In the genomic region with DNA sequence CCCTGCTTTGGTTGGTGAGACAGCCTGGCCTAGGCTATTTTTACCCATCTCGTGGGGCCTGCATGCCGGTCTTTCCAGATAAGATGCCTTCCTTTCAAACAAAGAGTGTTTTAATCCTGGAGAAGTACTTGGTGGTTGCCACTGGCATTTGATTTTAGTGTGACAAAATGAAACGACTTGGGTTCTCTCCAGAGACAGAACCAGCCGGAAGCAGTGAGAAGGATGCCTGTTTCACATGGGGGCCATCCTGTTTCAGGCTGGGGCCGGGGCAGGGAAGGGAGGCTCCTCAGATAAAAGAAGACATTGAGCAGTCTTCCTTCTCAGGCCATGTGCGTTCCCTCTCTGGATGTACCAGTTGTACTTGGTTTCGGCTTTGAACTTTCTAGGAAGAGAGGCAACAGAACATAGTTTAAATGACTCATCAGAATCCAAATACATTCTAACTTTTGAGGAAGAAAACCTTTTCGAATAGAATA, we compare ENCODE assay signal across 1 cellular context.
TF ChIP-seq lines count a peak whose summit lies in the region.

No MANE protein-coding gene starts in this region.

TF ChIP-seq in K562, 482 proteins besides CTCF, POLR2A, EP300 and RAD21 (continued from another document and continues in another):
- TF ChIP-seq POLR2G (IDR thresholded peaks at IDR 0.05; ENCODE audit: low read depth, low read length) (no peak), TEAD1 (CRISPR knock-in tag; IDR thresholded peaks at IDR 0.05) (no peak), TAL1 (IDR thresholded peaks at IDR 0.05) (no peak), TAF15 (IDR thresholded peaks at IDR 0.05; ENCODE audit: low read depth, low read length) (no peak), ATF1 (CRISPR knock-in tag; IDR thresholded peaks at IDR 0.05) (no peak), ATF1 (tag; IDR thresholded peaks at IDR 0.05) (no peak), HMG20A (CRISPR knock-in tag; conservative IDR thresholded peaks at IDR 0.05) (no peak), NR1H2 (CRISPR knock-in tag; IDR thresholded peaks at IDR 0.05) (no peak), MYNN (IDR thresholded peaks at IDR 0.05) (0 out of 2 replicates have a peak, but pooled peaks have one; percentile 56), MYNN (CRISPR knock-in tag; IDR thresholded peaks at IDR 0.05) (no peak), GATAD2B (IDR thresholded peaks at IDR 0.05; ENCODE audit: borderline replicate concordance) (no peak), HDAC8 (tag; IDR thresholded peaks at IDR 0.05) (no peak), MAFG (tag; conservative IDR thresholded peaks at IDR 0.05) (peak; percentile 45), CHCHD3 (CRISPR knock-in tag; IDR thresholded peaks at IDR 0.05) (no peak), ZNF57 (CRISPR knock-in tag; IDR thresholded peaks at IDR 0.05) (no peak), JUN (IDR thresholded peaks at IDR 0.05; ENCODE audit: borderline replicate concordance, low read depth, low read length) (no peak), JUN (CRISPR knock-in tag; IDR thresholded peaks at IDR 0.05; ENCODE audit: borderline replicate concordance) (no peak), HNRNPK (IDR thresholded peaks at IDR 0.05; ENCODE audit: low read depth, low read length, poor library complexity, severe bottlenecking) (no peak), ZNF586 (CRISPR knock-in tag; conservative IDR thresholded peaks at IDR 0.05) (no peak), ZFP1 (CRISPR knock-in tag; IDR thresholded peaks at IDR 0.05) (no peak), RBM22 (IDR thresholded peaks at IDR 0.05; ENCODE audit: low read depth, low read length, poor library complexity, severe bottlenecking) (no peak), HNRNPH1 (optimal IDR thresholded peaks at IDR 0.05; ENCODE audit: low read depth, low read length) (no peak), ZNF263 (CRISPR knock-in tag; IDR thresholded peaks at IDR 0.05; ENCODE audit: borderline replicate concordance) (no peak), ZBTB17 (CRISPR knock-in tag; IDR thresholded peaks at IDR 0.05) (no peak)
- TF ChIP-seq, protein P1, sequence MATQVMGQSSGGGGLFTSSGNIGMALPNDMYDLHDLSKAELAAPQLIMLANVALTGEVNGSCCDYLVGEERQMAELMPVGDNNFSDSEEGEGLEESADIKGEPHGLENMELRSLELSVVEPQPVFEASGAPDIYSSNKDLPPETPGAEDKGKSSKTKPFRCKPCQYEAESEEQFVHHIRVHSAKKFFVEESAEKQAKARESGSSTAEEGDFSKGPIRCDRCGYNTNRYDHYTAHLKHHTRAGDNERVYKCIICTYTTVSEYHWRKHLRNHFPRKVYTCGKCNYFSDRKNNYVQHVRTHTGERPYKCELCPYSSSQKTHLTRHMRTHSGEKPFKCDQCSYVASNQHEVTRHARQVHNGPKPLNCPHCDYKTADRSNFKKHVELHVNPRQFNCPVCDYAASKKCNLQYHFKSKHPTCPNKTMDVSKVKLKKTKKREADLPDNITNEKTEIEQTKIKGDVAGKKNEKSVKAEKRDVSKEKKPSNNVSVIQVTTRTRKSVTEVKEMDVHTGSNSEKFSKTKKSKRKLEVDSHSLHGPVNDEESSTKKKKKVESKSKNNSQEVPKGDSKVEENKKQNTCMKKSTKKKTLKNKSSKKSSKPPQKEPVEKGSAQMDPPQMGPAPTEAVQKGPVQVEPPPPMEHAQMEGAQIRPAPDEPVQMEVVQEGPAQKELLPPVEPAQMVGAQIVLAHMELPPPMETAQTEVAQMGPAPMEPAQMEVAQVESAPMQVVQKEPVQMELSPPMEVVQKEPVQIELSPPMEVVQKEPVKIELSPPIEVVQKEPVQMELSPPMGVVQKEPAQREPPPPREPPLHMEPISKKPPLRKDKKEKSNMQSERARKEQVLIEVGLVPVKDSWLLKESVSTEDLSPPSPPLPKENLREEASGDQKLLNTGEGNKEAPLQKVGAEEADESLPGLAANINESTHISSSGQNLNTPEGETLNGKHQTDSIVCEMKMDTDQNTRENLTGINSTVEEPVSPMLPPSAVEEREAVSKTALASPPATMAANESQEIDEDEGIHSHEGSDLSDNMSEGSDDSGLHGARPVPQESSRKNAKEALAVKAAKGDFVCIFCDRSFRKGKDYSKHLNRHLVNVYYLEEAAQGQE (CRISPR knock-in tag; IDR thresholded peaks at IDR 0.05; ENCODE audit: low read depth), result no peak
- TF ChIP-seq, protein P2, sequence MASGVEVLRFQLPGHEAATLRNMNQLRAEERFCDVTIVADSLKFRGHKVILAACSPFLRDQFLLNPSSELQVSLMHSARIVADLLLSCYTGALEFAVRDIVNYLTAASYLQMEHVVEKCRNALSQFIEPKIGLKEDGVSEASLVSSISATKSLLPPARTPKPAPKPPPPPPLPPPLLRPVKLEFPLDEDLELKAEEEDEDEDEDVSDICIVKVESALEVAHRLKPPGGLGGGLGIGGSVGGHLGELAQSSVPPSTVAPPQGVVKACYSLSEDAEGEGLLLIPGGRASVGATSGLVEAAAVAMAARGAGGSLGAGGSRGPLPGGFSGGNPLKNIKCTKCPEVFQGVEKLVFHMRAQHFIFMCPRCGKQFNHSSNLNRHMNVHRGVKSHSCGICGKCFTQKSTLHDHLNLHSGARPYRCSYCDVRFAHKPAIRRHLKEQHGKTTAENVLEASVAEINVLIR (CRISPR knock-in tag; IDR thresholded peaks at IDR 0.05), result no peak
- TF ChIP-seq, protein P3, sequence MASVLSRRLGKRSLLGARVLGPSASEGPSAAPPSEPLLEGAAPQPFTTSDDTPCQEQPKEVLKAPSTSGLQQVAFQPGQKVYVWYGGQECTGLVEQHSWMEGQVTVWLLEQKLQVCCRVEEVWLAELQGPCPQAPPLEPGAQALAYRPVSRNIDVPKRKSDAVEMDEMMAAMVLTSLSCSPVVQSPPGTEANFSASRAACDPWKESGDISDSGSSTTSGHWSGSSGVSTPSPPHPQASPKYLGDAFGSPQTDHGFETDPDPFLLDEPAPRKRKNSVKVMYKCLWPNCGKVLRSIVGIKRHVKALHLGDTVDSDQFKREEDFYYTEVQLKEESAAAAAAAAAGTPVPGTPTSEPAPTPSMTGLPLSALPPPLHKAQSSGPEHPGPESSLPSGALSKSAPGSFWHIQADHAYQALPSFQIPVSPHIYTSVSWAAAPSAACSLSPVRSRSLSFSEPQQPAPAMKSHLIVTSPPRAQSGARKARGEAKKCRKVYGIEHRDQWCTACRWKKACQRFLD (CRISPR knock-in tag; IDR thresholded peaks at IDR 0.05), result no peak
- TF ChIP-seq, protein P4, sequence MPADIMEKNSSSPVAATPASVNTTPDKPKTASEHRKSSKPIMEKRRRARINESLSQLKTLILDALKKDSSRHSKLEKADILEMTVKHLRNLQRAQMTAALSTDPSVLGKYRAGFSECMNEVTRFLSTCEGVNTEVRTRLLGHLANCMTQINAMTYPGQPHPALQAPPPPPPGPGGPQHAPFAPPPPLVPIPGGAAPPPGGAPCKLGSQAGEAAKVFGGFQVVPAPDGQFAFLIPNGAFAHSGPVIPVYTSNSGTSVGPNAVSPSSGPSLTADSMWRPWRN (IDR thresholded peaks at IDR 0.05; ENCODE audit: low read depth), result no peak
- TF ChIP-seq, protein P5, sequence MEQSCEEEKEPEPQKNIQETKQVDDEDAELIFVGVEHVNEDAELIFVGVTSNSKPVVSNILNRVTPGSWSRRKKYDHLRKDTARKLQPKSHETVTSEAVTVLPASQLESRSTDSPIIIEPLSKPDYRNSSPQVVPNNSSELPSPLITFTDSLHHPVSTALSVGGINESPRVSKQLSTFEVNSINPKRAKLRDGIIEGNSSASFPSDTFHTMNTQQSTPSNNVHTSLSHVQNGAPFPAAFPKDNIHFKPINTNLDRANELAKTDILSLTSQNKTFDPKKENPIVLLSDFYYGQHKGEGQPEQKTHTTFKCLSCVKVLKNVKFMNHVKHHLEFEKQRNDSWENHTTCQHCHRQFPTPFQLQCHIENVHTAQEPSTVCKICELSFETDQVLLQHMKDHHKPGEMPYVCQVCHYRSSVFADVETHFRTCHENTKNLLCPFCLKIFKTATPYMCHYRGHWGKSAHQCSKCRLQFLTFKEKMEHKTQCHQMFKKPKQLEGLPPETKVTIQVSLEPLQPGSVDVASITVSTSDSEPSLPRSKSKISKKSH (CRISPR knock-in tag; IDR thresholded peaks at IDR 0.05), result no peak
- TF ChIP-seq, protein P6, sequence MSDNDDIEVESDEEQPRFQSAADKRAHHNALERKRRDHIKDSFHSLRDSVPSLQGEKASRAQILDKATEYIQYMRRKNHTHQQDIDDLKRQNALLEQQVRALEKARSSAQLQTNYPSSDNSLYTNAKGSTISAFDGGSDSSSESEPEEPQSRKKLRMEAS (CRISPR knock-in tag; IDR thresholded peaks at IDR 0.05), result no peak
- TF ChIP-seq, protein P7, sequence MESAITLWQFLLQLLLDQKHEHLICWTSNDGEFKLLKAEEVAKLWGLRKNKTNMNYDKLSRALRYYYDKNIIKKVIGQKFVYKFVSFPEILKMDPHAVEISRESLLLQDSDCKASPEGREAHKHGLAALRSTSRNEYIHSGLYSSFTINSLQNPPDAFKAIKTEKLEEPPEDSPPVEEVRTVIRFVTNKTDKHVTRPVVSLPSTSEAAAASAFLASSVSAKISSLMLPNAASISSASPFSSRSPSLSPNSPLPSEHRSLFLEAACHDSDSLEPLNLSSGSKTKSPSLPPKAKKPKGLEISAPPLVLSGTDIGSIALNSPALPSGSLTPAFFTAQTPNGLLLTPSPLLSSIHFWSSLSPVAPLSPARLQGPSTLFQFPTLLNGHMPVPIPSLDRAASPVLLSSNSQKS (CRISPR knock-in tag; IDR thresholded peaks at IDR 0.05), result no peak
- TF ChIP-seq, protein P8, sequence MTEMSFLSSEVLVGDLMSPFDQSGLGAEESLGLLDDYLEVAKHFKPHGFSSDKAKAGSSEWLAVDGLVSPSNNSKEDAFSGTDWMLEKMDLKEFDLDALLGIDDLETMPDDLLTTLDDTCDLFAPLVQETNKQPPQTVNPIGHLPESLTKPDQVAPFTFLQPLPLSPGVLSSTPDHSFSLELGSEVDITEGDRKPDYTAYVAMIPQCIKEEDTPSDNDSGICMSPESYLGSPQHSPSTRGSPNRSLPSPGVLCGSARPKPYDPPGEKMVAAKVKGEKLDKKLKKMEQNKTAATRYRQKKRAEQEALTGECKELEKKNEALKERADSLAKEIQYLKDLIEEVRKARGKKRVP (CRISPR knock-in tag; IDR thresholded peaks at IDR 0.05), result no peak
- TF ChIP-seq, protein P9, sequence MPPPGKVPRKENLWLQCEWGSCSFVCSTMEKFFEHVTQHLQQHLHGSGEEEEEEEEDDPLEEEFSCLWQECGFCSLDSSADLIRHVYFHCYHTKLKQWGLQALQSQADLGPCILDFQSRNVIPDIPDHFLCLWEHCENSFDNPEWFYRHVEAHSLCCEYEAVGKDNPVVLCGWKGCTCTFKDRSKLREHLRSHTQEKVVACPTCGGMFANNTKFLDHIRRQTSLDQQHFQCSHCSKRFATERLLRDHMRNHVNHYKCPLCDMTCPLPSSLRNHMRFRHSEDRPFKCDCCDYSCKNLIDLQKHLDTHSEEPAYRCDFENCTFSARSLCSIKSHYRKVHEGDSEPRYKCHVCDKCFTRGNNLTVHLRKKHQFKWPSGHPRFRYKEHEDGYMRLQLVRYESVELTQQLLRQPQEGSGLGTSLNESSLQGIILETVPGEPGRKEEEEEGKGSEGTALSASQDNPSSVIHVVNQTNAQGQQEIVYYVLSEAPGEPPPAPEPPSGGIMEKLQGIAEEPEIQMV (tag; conservative IDR thresholded peaks at IDR 0.05; ENCODE audit: low read depth), result no peak
- TF ChIP-seq, protein P10, sequence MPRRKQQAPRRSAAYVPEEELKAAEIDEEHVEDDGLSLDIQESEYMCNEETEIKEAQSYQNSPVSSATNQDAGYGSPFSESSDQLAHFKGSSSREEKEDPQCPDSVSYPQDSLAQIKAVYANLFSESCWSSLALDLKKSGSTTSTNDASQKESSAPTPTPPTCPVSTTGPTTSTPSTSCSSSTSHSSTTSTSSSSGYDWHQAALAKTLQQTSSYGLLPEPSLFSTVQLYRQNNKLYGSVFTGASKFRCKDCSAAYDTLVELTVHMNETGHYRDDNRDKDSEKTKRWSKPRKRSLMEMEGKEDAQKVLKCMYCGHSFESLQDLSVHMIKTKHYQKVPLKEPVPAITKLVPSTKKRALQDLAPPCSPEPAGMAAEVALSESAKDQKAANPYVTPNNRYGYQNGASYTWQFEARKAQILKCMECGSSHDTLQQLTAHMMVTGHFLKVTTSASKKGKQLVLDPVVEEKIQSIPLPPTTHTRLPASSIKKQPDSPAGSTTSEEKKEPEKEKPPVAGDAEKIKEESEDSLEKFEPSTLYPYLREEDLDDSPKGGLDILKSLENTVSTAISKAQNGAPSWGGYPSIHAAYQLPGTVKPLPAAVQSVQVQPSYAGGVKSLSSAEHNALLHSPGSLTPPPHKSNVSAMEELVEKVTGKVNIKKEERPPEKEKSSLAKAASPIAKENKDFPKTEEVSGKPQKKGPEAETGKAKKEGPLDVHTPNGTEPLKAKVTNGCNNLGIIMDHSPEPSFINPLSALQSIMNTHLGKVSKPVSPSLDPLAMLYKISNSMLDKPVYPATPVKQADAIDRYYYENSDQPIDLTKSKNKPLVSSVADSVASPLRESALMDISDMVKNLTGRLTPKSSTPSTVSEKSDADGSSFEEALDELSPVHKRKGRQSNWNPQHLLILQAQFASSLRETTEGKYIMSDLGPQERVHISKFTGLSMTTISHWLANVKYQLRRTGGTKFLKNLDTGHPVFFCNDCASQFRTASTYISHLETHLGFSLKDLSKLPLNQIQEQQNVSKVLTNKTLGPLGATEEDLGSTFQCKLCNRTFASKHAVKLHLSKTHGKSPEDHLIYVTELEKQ (CRISPR knock-in tag; IDR thresholded peaks at IDR 0.05), result no peak
- TF ChIP-seq, protein P11, sequence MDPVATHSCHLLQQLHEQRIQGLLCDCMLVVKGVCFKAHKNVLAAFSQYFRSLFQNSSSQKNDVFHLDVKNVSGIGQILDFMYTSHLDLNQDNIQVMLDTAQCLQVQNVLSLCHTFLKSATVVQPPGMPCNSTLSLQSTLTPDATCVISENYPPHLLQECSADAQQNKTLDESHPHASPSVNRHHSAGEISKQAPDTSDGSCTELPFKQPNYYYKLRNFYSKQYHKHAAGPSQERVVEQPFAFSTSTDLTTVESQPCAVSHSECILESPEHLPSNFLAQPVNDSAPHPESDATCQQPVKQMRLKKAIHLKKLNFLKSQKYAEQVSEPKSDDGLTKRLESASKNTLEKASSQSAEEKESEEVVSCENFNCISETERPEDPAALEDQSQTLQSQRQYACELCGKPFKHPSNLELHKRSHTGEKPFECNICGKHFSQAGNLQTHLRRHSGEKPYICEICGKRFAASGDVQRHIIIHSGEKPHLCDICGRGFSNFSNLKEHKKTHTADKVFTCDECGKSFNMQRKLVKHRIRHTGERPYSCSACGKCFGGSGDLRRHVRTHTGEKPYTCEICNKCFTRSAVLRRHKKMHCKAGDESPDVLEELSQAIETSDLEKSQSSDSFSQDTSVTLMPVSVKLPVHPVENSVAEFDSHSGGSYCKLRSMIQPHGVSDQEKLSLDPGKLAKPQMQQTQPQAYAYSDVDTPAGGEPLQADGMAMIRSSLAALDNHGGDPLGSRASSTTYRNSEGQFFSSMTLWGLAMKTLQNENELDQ (CRISPR knock-in tag; IDR thresholded peaks at IDR 0.05; ENCODE audit: borderline replicate concordance), result no peak
- TF ChIP-seq, protein P12, sequence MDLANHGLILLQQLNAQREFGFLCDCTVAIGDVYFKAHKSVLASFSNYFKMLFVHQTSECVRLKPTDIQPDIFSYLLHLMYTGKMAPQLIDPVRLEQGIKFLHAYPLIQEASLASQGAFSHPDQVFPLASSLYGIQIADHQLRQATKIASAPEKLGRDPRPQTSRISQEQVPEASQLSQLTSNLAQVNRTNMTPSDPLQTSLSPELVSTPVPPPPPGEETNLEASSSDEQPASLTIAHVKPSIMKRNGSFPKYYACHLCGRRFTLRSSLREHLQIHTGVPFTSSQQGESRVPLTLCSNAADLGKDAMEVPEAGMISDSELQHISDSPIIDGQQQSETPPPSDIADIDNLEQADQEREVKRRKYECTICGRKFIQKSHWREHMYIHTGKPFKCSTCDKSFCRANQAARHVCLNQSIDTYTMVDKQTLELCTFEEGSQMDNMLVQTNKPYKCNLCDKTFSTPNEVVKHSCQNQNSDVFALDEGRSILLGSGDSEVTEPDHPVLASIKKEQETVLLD (IDR thresholded peaks at IDR 0.05), result no peak
